Comparison of ENCODE assay signal across 8 cellular contexts in the genomic region with DNA sequence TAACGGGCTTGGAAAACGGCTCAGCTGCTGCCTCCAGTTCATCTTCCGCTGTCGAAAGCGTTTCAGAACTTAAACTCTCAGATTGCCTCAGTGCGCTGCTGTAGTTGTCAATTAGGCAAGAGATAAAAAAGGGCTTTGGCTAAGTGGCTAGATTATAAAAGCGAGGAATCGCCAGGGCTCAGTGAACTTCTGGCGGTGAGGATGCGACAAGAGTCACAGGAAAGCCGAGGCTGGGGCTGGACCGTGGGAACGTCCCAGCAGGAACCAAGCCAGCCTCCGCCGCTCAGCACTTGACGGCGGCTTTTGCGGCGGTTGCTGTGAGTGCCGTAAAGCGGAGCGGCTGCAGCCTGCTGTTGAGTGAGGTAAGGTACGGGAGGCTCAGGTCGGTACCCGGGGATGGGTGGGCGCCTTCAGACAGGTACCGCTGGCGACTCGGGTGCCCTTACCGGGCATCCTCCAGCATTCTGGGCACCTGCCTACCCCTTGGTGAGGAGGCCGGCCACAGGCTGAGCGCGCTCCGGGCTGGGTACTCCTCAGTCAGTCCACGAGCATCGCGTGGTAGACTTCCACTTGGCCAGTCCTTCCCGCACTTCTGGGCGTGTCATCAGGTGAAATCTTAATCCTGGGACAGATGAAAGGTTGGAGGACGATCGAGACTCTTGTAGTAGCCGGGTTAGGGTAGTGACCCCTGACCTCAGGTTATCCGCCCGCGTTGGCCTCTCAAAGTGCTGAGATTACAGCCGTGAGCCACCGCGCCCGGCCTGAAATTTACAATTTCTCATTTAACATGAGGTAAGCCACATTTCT. TPM values are rescaled to one million over a fixed set of nuclear protein-coding genes. Genes with fewer than 3 reads are reported as not detected.
DNase-seq lines count a peak whose midpoint lies in the region; ATAC-seq lines count a peak whose summit lies in the region.

FKTN (plus strand) TSS at position 328 of the 807 bp plus-strand sequence. CDS start 16,902 bp downstream, outside the sequence.

- DNase-seq in AG20443 (ENCODE audit: low spot score) (peak; percentile 93), NCI-H446 treated with DMSO at 0.1 percent for 48 hours (lab: John Stamatoyannopoulos, UW) (peak; percentile 51), cerebellum (ENCODE audit: low spot score) (peak; percentile 82), kidney tubule cell (ENCODE audit: low spot score) (peak; percentile 90)
- peak; percentile 67 for DNase-seq in activated CD4-positive, alpha-beta T cell treated with anti-CD3 and anti-CD28 coated beads for 1 hour
- DNase-seq in stimulated activated CD4-positive, alpha-beta T cell treated with anti-CD3 and anti-CD28 coated beads, Interleukin-1b, Interleukin-23, amount 100 ng/mL, for 24 hours (ENCODE audit: low read depth in 4 of 4, low spot score in 1 of 4): peak; percentile 49 to 81 (median 62)

- peak; percentile 99 for ATAC-seq in GM19023 (IDR thresholded peaks at IDR 0.05; ENCODE audit: unreplicated experiment)
- peak; percentile 93 for ATAC-seq in HG03196 (IDR thresholded peaks at IDR 0.05; ENCODE audit: unreplicated experiment)

RNA-seq across cellular contexts. Expression of gene FKTN, which starts in this region (rescaled TPM):
- 35.5 TPM for total RNA-seq in cerebellum

Comparison
In these comparisons a context has a peak if more than half of its experiments do, and no peak if none do; other contexts are left out.
1. Peak in every context shown above with its lines: DNase-seq and ATAC-seq.